In genomic region chr11:2898366-2899079, GRCh38 we compare ENCODE assay signal across 8 cellular contexts. TPM values are rescaled to one million over a fixed set of nuclear protein-coding genes. Genes with fewer than 3 reads are reported as not detected.
DNase-seq lines count a peak whose midpoint lies in the region; ATAC-seq and TF ChIP-seq lines count a peak whose summit lies in the region.

No MANE protein-coding gene starts in this region.

- POLR2A ChIA-PET in WTC11 (lab: Charles Lee) = no interaction called here
- POLR2A ChIA-PET in HEK293T (lab: Yijun Ruan, JAX) = no interaction called here

- peaks cover 74% of the 10 kb centered on the region for H3K27me3 Mint-ChIP-seq in WTC11 (ENCODE audit: low read depth)

- peaks cover 27% of the 10 kb centered on the region for H3K4me1 Mint-ChIP-seq in WTC11

- H3K36me3 Mint-ChIP-seq in WTC11 = no peaks in the 10 kb centered on the region

- WGBS in tibial nerve, 2 donors = 40 to 53% methylated on average over 12 of the region's 12 CpGs

- H3K9me3 Mint-ChIP-seq in WTC11 = peaks cover 6% of the 10 kb centered on the region; the same call in 1 of the 2 replicates

- no peak for TF ChIP-seq CTCF in AG09309 (IDR thresholded peaks at IDR 0.05; ENCODE audit: control insufficient read depth, insufficient read depth, low read depth, low read length, missing control alignments)
- TF ChIP-seq CTCF in WTC11 (IDR thresholded peaks at IDR 0.05) = no peak
- TF ChIP-seq CTCF in colonic mucosa (IDR thresholded peaks at IDR 0.05) = no peak
- TF ChIP-seq CTCF in mucosa of descending colon (IDR thresholded peaks at IDR 0.05) = no peak
- TF ChIP-seq CTCF in tibial nerve (IDR thresholded peaks at IDR 0.05) = no peak

- H3K9me3 ChIP-seq in colonic mucosa (no peaks in the 10 kb centered on the region), mucosa of descending colon (no peaks in the 10 kb centered on the region), tibial nerve (no peaks in the 10 kb centered on the region)

- no peak for ATAC-seq in WTC11
- no peak for ATAC-seq in mucosa of descending colon
- ATAC-seq in GM21825 (IDR thresholded peaks at IDR 0.05; ENCODE audit: unreplicated experiment) = no peak

- no peak overlapping the region for H3K27ac Mint-ChIP-seq in WTC11

- H3K27me3 ChIP-seq in colonic mucosa (no peaks in the 10 kb centered on the region), tibial nerve (no peaks in the 10 kb centered on the region)

- peak; percentile 75 to 81 for TF ChIP-seq EP300 in tibial nerve (IDR thresholded peaks at IDR 0.05)

- no peak overlapping the region for H3K4me3 Mint-ChIP-seq in WTC11

- intact Hi-C loops in colonic mucosa (cut with DNase I) = loop anchor here (5.0 to 10.0 kb wide), 2 partner anchors 466 to 704 kb away; no protein-coding TSS in a partner anchor
- intact Hi-C loops in mucosa of descending colon (cut with DNase I, micrococcal nuclease) = loop anchor here in 1 of 2 donors (10.0 kb wide), 1 partner anchor 474 kb away; no protein-coding TSS in a partner anchor

- H3K4me1 ChIP-seq in colonic mucosa (peaks cover 10% of the 10 kb centered on the region), mucosa of descending colon (ENCODE audit: low read depth) (peaks cover 9% of the 10 kb centered on the region), tibial nerve (peaks cover 0 to 50% (median 20%) of the 10 kb centered on the region in 4 donors)

- DNase-seq in AG09309 (ENCODE audit: low read depth) (peak; percentile 55), HT-29 (ENCODE audit: low spot score) (peak; percentile 70), WTC11 (ENCODE audit: low spot score) (no peak), colonic mucosa (peak; percentile 58), mucosa of descending colon (peak; percentile 57 to 85 (median 59)), tibial nerve (ENCODE audit: low spot score in 2 of 2) (peak in 1 of 2 donors; percentile 67), HEK293T (ENCODE audit: extremely low spot score) (no peak)

- CTCF ChIA-PET in WTC11 (lab: Charles Lee) (no interaction called here), HEK293T (lab: Yijun Ruan, JAX) (no interaction called here)

- H3K4me3 ChIP-seq in AG09309 (ENCODE audit: control insufficient read depth, low read depth, low read length) (no peak overlapping the region), colonic mucosa (no peak overlapping the region), mucosa of descending colon (no peak overlapping the region), tibial nerve (no peak overlapping the region)

- H3K27ac ChIP-seq in colonic mucosa (peak overlapping the region; percentile 57), tibial nerve (peak overlapping the region in 3 of 4 donors; percentile 24 to 86 (median 84))

- TF ChIP-seq POLR2A in tibial nerve (IDR thresholded peaks at IDR 0.05) = peak in 1 of 2 donors; percentile 22

- H3K36me3 ChIP-seq in colonic mucosa (no peaks in the 10 kb centered on the region), mucosa of descending colon (ENCODE audit: low read depth) (no peaks in the 10 kb centered on the region), tibial nerve (no peaks in the 10 kb centered on the region)

- peak overlapping the region in 1 of 2 donors; percentile 40 for H3K9ac ChIP-seq in colonic mucosa (ENCODE audit: low read depth in 2 of 2, low read length in 2 of 2)

TF ChIP-seq in WTC11, 78 proteins besides CTCF, POLR2A, EP300 and RAD21:
- TF ChIP-seq GABPB1 (CRISPR knock-in tag; IDR thresholded peaks at IDR 0.05) (peak; percentile 44; the same call in 1 of the 2 replicates), MYBL2 (CRISPR knock-in tag; IDR thresholded peaks at IDR 0.05) (no peak)

TF ChIP-seq in HEK293T, 16 proteins besides CTCF, POLR2A, EP300 and RAD21:
- TF ChIP-seq SUZ12 (IDR thresholded peaks at IDR 0.05) (no peak), FOXA1 (IDR thresholded peaks at IDR 0.05) (no peak), CTBP1 (IDR thresholded peaks at IDR 0.05; ENCODE audit: borderline replicate concordance) (no peak), ARNT (IDR thresholded peaks at IDR 0.05) (no peak), SP1 (IDR thresholded peaks at IDR 0.05) (no peak), LEF1 (IDR thresholded peaks at IDR 0.05; ENCODE audit: borderline replicate concordance) (no peak), PKNOX1 (IDR thresholded peaks at IDR 0.05) (no peak), HDGF (IDR thresholded peaks at IDR 0.05; ENCODE audit: borderline replicate concordance) (no peak), BHLHE40 (IDR thresholded peaks at IDR 0.05; ENCODE audit: borderline replicate concordance) (no peak)

RNA-seq across cellular contexts. Expression of gene CDKN1C, which starts 12.9 kb away (rescaled TPM):
- total RNA-seq in HT-29 (2014; rRNA removed; shearing (Covaris generic)) = 5.3 and 9.1 TPM in 2 replicates
- total RNA-seq in WTC11 (2021) (25.0 to 35.0 TPM (median 32.4 TPM) in 3 replicates), colonic mucosa (10 to 100 TPM; 10.9 to 18.2 TPM), mucosa of descending colon (10 to 100 TPM in 2 of 3 donors, 1 to 10 TPM in 1; 3.0 to 40.3 (median 10.2) TPM), tibial nerve (100 to 1,000 TPM; 128 to 330 (median 260) TPM)

RNA-seq across cellular contexts. Expression of gene PHLDA2, which starts 30.7 kb away (rescaled TPM):
- total RNA-seq in HT-29 (2014; rRNA removed; shearing (Covaris generic)) = 345 and 406 TPM in 2 replicates
- total RNA-seq in WTC11 (2021) (9.4 to 11.0 TPM (median 9.6 TPM) in 3 replicates), colonic mucosa (10 to 100 TPM; 31.6 to 41.6 TPM), mucosa of descending colon (10 to 100 TPM in 2 of 3 donors, 1 to 10 TPM in 1; 8.9 to 25.6 (median 23.9) TPM), tibial nerve (1 to 10 TPM; 3.3 to 6.1 (median 5.1) TPM)

Comparison
In these comparisons a context has a peak if more than half of its experiments do, and no peak if none do; other contexts are left out.
1. DNase-seq: peak in AG09309 (single experiment), HT-29 (single experiment), colonic mucosa (single experiment) and mucosa of descending colon (3 of 3); none in WTC11 (single experiment) and HEK293T (single experiment).